ENCODE assay signal across 21 cellular contexts in the genomic region with DNA sequence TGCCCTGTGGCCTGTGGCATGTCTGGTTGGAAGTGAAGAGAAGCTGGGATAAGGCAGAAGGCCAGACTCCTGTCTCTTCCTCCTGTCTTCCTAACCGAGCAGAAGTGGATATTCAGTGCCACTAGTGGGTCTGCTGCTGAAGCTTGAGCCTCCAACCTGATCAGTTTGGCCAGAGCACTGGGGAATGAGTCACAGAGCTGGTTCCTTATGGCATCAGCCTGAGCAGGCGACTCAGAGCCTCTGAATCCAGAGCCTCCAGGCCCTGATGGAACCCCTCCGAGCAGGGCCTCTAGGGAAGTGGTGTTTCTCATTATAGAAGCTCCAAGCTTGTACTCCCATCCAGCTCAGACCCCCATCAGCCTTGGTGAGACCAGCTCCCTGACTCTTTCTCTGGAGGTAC. TPM values are rescaled to one million over a fixed set of nuclear protein-coding genes. Genes with fewer than 3 reads are reported as not detected.
DNase-seq lines count a peak whose midpoint lies in the region; ATAC-seq, FAIRE-seq and TF ChIP-seq lines count a peak whose summit lies in the region.
"Had no signal": no experiment of that assay in that cellular context is flagged by ENCODE, and none has a peak within 500 bp of the region (broad histone marks: within the 10 kb centered on the region; RNA-seq: fewer than 3 reads in every experiment).

No MANE protein-coding gene starts in this region.

- no peak for TF ChIP-seq CTCF in esophagus muscularis mucosa (IDR thresholded peaks at IDR 0.05)

- FAIRE-seq in HTR-8/SVneo (lab: Jason Lieb, UNC): no peak
- FAIRE-seq: A549 had no signal

- H3K36me3 ChIP-seq in esophagus muscularis mucosa: no peaks in the 10 kb centered on the region
- H3K36me3 ChIP-seq: ascending aorta, thyroid gland had no signal

- WGBS in esophagus muscularis mucosa: 85% methylated on average over 3 of the region's 3 CpGs

- H3K27me3 ChIP-seq in esophagus muscularis mucosa: peaks cover 0 to 57% (median 3%) of the 10 kb centered on the region in 4 donors
- H3K27me3 ChIP-seq: ascending aorta, thyroid gland had no signal

- H3K4me1 ChIP-seq in esophagus muscularis mucosa: peaks cover 0 to 30% (median 25%) of the 10 kb centered on the region in 4 donors
- H3K4me1 ChIP-seq: ascending aorta had no signal

- no peak overlapping the region for H3K27ac ChIP-seq in esophagus muscularis mucosa (replicated peaks in 1 of 4)
- H3K27ac ChIP-seq: A549, ascending aorta, coronary artery, parathyroid adenoma, thyroid gland had no signal

- TF ChIP-seq POLR2A in esophagus muscularis mucosa (IDR thresholded peaks at IDR 0.05; ENCODE audit: low read depth): no peak

- no peak for TF ChIP-seq EP300 in esophagus muscularis mucosa (IDR thresholded peaks at IDR 0.05)

- H3K4me3 ChIP-seq in esophagus muscularis mucosa: no peak overlapping the region
- H3K4me3 ChIP-seq: A549, mucosa of descending colon, smooth muscle cell, thyroid gland had no signal

- no peaks in the 10 kb centered on the region for H3K9me3 ChIP-seq in esophagus muscularis mucosa
- H3K9me3 ChIP-seq: A549, ascending aorta, mucosa of descending colon, thyroid gland had no signal

- ATAC-seq in GM19324 (IDR thresholded peaks at IDR 0.05; ENCODE audit: low FRiP score, unreplicated experiment) (no peak), HG02642 (IDR thresholded peaks at IDR 0.05; ENCODE audit: poor library complexity, unreplicated experiment) (no peak)
- ATAC-seq: A549, mucosa of descending colon had no signal

- intact Hi-C loops in esophagus muscularis mucosa (cut with DNase I): no loop called here

- DNase-seq in ACHN: peak; percentile 49
- DNase-seq in HK-2 (ENCODE audit: unreplicated experiment): peak; percentile 37
- DNase-seq in dermis blood vessel endothelial cell: peak; percentile 22
- peak; percentile 32 for DNase-seq in myocyte (ENCODE audit: low read depth)
- no peak for DNase-seq in esophagus muscularis mucosa (ENCODE audit: extremely low spot score)
- no peak for DNase-seq in HTR-8/SVneo (ENCODE audit: insufficient read length, low spot score)
- DNase-seq: activated CD4-positive, alpha-beta T cell treated with anti-CD3 and anti-CD28 coated beads for 48 hours; activated naive CD4-positive, alpha-beta T cell; HFFc6; MM.1S; mucosa of descending colon; SHP77 treated with DMSO at 0.1 percent for 48 hours; thyroid gland had no signal

- in situ Hi-C loops in ACHN (cut with HindIII; ENCODE audit: low pct_ligation_motif_present, low pct_unique_long_range_greater_than_20kb, low sequenced_read_pairs): no loop called here

RNA-seq across cellular contexts. Expression of a gene that starts 2.0 kb away (rescaled TPM):
- total RNA-seq in dermis blood vessel endothelial cell: 43.6 and 49.4 TPM in 2 replicates
- total RNA-seq in myocyte: 19.8 and 30.1 TPM in 2 replicates
- 3.6 TPM for polyA plus RNA-seq in myocyte (2012)
- 1 to 10 TPM; 1.7 to 6.8 (median 3.5) TPM for total RNA-seq in esophagus muscularis mucosa
- total RNA-seq: HFFc6 had no signal
- polyA plus RNA-seq: CD8-positive, alpha-beta memory T cell had no signal

Comparison
In these comparisons a context has a peak if more than half of its experiments do, and no peak if none do; other contexts are left out.
1. DNase-seq: peak in ACHN (single experiment), HK-2 (single experiment), dermis blood vessel endothelial cell (single experiment) and myocyte (single experiment); none in esophagus muscularis mucosa (single experiment) and HTR-8/SVneo (single experiment).